In the genomic region with DNA sequence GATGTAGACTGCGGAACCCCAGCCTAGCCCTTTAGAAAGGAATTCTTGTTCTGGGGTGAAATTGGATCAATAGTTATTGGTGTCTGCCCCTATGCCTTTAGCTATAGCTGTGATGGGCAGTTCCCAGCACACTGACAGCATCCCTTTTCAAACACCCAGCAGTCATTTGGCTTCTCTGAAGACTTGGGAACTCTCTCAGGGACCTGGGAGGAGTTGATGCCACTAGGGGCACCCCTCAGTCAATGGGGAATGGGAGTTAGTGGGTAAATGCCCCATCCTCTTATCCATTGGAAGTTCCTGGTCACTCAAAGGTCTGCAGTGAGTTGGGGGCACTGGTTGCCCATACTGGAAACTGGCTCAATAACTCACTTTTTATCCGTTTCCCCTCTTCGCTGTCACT, we compare ENCODE assay signal across 26 cellular contexts. TPM values are rescaled to one million over a fixed set of nuclear protein-coding genes. Genes with fewer than 3 reads are reported as not detected.
A peak's percentile ranks its signal among the peaks of the same experiment; 100 is the strongest.
DNase-seq lines count a peak whose midpoint lies in the region; ATAC-seq, FAIRE-seq and TF ChIP-seq lines count a peak whose summit lies in the region.
"Had no signal": no experiment of that assay in that cellular context is flagged by ENCODE, and none has a peak within 500 bp of the region (broad histone marks: within the 10 kb centered on the region; RNA-seq: fewer than 3 reads in every experiment).

No MANE protein-coding gene starts in this region.

- dilution Hi-C loops in endothelial cell of umbilical vein (cut with MboI; ENCODE audit: extremely low pct_ligation_motif_present, low sequenced_read_pairs): no loop called here

- no peaks in the 10 kb centered on the region for H3K36me3 ChIP-seq in left ventricle myocardium inferior
- H3K36me3 ChIP-seq in HCT116 (ENCODE audit: control insufficient read depth in 1 of 2, insufficient read depth in 2 of 2, low read length in 2 of 2): no peaks in the 10 kb centered on the region
- H3K36me3 ChIP-seq in endothelial cell of umbilical vein (ENCODE audit: control insufficient read depth in 2 of 2, extremely low read depth in 1 of 2, insufficient read depth in 2 of 2, low read length in 2 of 2): no peaks in the 10 kb centered on the region
- H3K36me3 ChIP-seq in psoas muscle (ENCODE audit: insufficient read depth in 1 of 2, low read depth in 1 of 2): no peaks in the 10 kb centered on the region
- H3K36me3 ChIP-seq: BLaER1, SJCRH30 had no signal

- POLR2A ChIA-PET in HCT116 (lab: Charles Lee) (no interaction called here), endothelial cell of umbilical vein (lab: Charles Lee) (no interaction called here)

- no peaks in the 10 kb centered on the region for H3K9me3 Mint-ChIP-seq in type B pancreatic cell
- H3K9me3 Mint-ChIP-seq: CD4-positive, alpha-beta T cell had no signal

- 95 to 96% (median 96%) methylated on average over 3 of the region's 3 CpGs for WGBS in psoas muscle, 3 donors

- intact Hi-C loops in left ventricle myocardium inferior (cut with micrococcal nuclease): no loop called here
- intact Hi-C loops in left cardiac atrium (cut with DNase I): no loop called here
- intact Hi-C loops in HCT116 (cut with micrococcal nuclease): no loop called here
- intact Hi-C loops in endothelial cell of umbilical vein (cut with micrococcal nuclease): no loop called here
- intact Hi-C loops in psoas muscle (cut with DNase I): no loop called here

- H3K27ac Mint-ChIP-seq in type B pancreatic cell: no peak overlapping the region
- H3K27ac Mint-ChIP-seq: CD4-positive, alpha-beta T cell had no signal

- RAD21 ChIA-PET in HCT116 (lab: Charles Lee; ENCODE audit: low non-redundant PET in 1 of 2, low total read pairs in 2 of 2, uncharacterized antibody in 2 of 2, unreplicated experiment in 2 of 2): no interaction called here

- no peak overlapping the region for H3K4me3 Mint-ChIP-seq in type B pancreatic cell
- H3K4me3 Mint-ChIP-seq: CD4-positive, alpha-beta T cell had no signal

- no peaks in the 10 kb centered on the region for H3K27me3 ChIP-seq in left ventricle myocardium inferior (ENCODE audit: low read depth)
- no peaks in the 10 kb centered on the region for H3K27me3 ChIP-seq in HCT116 (ENCODE audit: insufficient read depth, low read length)
- H3K27me3 ChIP-seq in endothelial cell of umbilical vein (ENCODE audit: control insufficient read depth in 2 of 2, insufficient read depth in 2 of 2, low read length in 2 of 2): peaks cover 0 to 3% of the 10 kb centered on the region in 2 experiments
- H3K27me3 ChIP-seq in psoas muscle (ENCODE audit: insufficient read depth in 3 of 3, low read length in 2 of 3): peaks cover 0 to 24% (median 2%) of the 10 kb centered on the region in 3 donors
- H3K27me3 ChIP-seq: BLaER1, SJCRH30 had no signal

- H3K4me2 ChIP-seq in HCT116 (ENCODE audit: low read length) (no peak overlapping the region), endothelial cell of umbilical vein (ENCODE audit: insufficient read depth, low read length) (no peak overlapping the region)
- H3K4me2 ChIP-seq: A549, BLaER1 had no signal

- peak overlapping the region; percentile 88 for H3K27ac ChIP-seq in left ventricle myocardium inferior (replicated peaks)
- H3K27ac ChIP-seq in HCT116 (ENCODE audit: low read depth, low read length): no peak overlapping the region
- H3K27ac ChIP-seq in endothelial cell of umbilical vein (ENCODE audit: insufficient read depth, low read depth, low read length): peak overlapping the region; percentile 10
- peak overlapping the region; percentile 57 for H3K27ac ChIP-seq in psoas muscle
- H3K27ac ChIP-seq: A549, BLaER1, SJCRH30 had no signal

- H3K9me1 ChIP-seq in endothelial cell of umbilical vein (replicated peaks; ENCODE audit: control insufficient read depth, extremely low read depth, insufficient read depth, low read length): no peaks in the 10 kb centered on the region

- TF ChIP-seq POLR2A in HCT116 (IDR thresholded peaks at IDR 0.05; ENCODE audit: borderline replicate concordance, extremely low read depth, insufficient read depth, insufficient read length) (no peak), endothelial cell of umbilical vein (IDR thresholded peaks at IDR 0.05; ENCODE audit: low read depth, low read length) (no peak)

- no peaks in the 10 kb centered on the region for H3K9me2 ChIP-seq in HCT116 (ENCODE audit: insufficient read depth)

- TF ChIP-seq CTCF in left ventricle myocardium inferior (IDR thresholded peaks at IDR 0.05; ENCODE audit: borderline replicate concordance) (no peak), HCT116 (IDR thresholded peaks at IDR 0.05 in 2 of 3, conservative IDR thresholded peaks at IDR 0.05 in 1 of 3; ENCODE audit: borderline replicate concordance in 1 of 3, insufficient read depth in 1 of 3, low read depth in 2 of 3, low read length in 2 of 3) (0 out of 6 replicates have a peak, but pooled peaks of 2 of the 3 experiments have one; percentile 17 to 21), endothelial cell of umbilical vein (IDR thresholded peaks at IDR 0.05; ENCODE audit: extremely low read depth in 1 of 2, insufficient read depth in 1 of 2, low read depth in 1 of 2, low read length in 2 of 2) (no peak), psoas muscle (IDR thresholded peaks at IDR 0.05) (no peak), type B pancreatic cell (conservative IDR thresholded peaks at IDR 0.05) (no peak)

- H3K4me1 ChIP-seq in left ventricle myocardium inferior (peaks cover 65% of the 10 kb centered on the region), HCT116 (ENCODE audit: control insufficient read depth in 1 of 2, insufficient read depth in 2 of 2, low read length in 2 of 2) (peaks cover 4 to 18% of the 10 kb centered on the region in 2 experiments; a peak in 3 of 4 replicates), endothelial cell of umbilical vein (ENCODE audit: control insufficient read depth, extremely low read depth, insufficient read depth, low read length) (peaks cover 58% of the 10 kb centered on the region), psoas muscle (no peaks in the 10 kb centered on the region)

- H3K36me3 Mint-ChIP-seq in type B pancreatic cell: no peaks in the 10 kb centered on the region

- no peak for TF ChIP-seq RAD21 in HCT116 (IDR thresholded peaks at IDR 0.05; ENCODE audit: low read depth)

- H2AFZ ChIP-seq in HCT116 (ENCODE audit: low read depth, low read length, poor library complexity, severe bottlenecking) (no peak overlapping the region), endothelial cell of umbilical vein (ENCODE audit: low read depth, low read length) (no peak overlapping the region)

- H3K4me3 ChIP-seq in left ventricle myocardium inferior (no peak overlapping the region), HCT116 (replicated peaks in 1 of 2; ENCODE audit: low read depth in 1 of 2, low read length in 2 of 2) (no peak overlapping the region), endothelial cell of umbilical vein (replicated peaks in 1 of 3; ENCODE audit: insufficient read depth in 1 of 3, low read depth in 1 of 3, low read length in 3 of 3) (no peak overlapping the region), psoas muscle (no peak overlapping the region)
- H3K4me3 ChIP-seq: A549, BLaER1, GM12878, SJCRH30 had no signal

- H3K9ac ChIP-seq in HCT116 (ENCODE audit: low read length): no peak overlapping the region
- H3K9ac ChIP-seq in endothelial cell of umbilical vein (replicated peaks; ENCODE audit: extremely low read depth, insufficient read depth, low read length): no peak overlapping the region
- H3K9ac ChIP-seq: BLaER1 had no signal

- H3K27me3 Mint-ChIP-seq in type B pancreatic cell: peaks cover 25% of the 10 kb centered on the region

- CTCF ChIA-PET in HCT116 (lab: Charles Lee): no interaction called here
- CTCF ChIA-PET in endothelial cell of umbilical vein (lab: Charles Lee): interaction anchor here (0.9 to 8.5 kb wide), 5 partner anchors 9 to 92 kb away, joined by 3 to 93 read pairs (median 9); no protein-coding TSS in a partner anchor

- no peaks in the 10 kb centered on the region for H3K79me2 ChIP-seq in HCT116 (ENCODE audit: insufficient read depth, low read length)
- no peaks in the 10 kb centered on the region for H3K79me2 ChIP-seq in endothelial cell of umbilical vein (ENCODE audit: control insufficient read depth, insufficient read depth, low read length)

- peaks cover 9% of the 10 kb centered on the region for H3K4me1 Mint-ChIP-seq in type B pancreatic cell (ENCODE audit: unreplicated experiment)

- ATAC-seq in left cardiac atrium (no peak), HCT116 (no peak), psoas muscle (no peak)
- ATAC-seq: A549, GM12878, Panc1 had no signal

- FAIRE-seq in endothelial cell of umbilical vein (lab: Jason Lieb, UNC): no peak
- FAIRE-seq: A549, GM12878 had no signal

- no TSS peak for BruUV-seq in HCT116 (replicated peaks; lab: Mats Ljungman, UMichigan)
- BruUV-seq in endothelial cell of umbilical vein (replicated peaks; lab: Mats Ljungman, UMichigan): no TSS peak

- H4K20me1 ChIP-seq in HCT116 (ENCODE audit: insufficient read depth): no peaks in the 10 kb centered on the region
- no peaks in the 10 kb centered on the region for H4K20me1 ChIP-seq in endothelial cell of umbilical vein (replicated peaks; ENCODE audit: control insufficient read depth, extremely low read depth, insufficient read depth, low read length)
- H4K20me1 ChIP-seq: BLaER1 had no signal

- DNase-seq in left ventricle myocardium inferior (no peak), left cardiac atrium (no peak), HCT116 (ENCODE audit: low read depth, low spot score) (no peak), endothelial cell of umbilical vein (ENCODE audit: low read depth, low spot score) (no peak), psoas muscle (no peak), type B pancreatic cell (ENCODE audit: extremely low spot score, unreplicated experiment) (no peak), SKM-1 (lab: John Stamatoyannopoulos, UW; ENCODE audit: unreplicated experiment) (no peak), HuH-7.5 (ENCODE audit: low spot score) (no peak)
- DNase-seq: CD4-positive, alpha-beta T cell; COR-L47; DND-41; HCEC 1CT; KG1; NCI-H1092; NCI-H1436; NCI-H1930; NCI-H2227 treated with DMSO at 0.1 percent for 48 hours; NCI-H510A; NCI-H774; NK-92 treated with Interleukin-12 subunit alpha and Interleukin-12 subunit beta, amount 100 ng/mL, for 24 hours; SJCRH30 had no signal

- no peaks in the 10 kb centered on the region for H3K9me3 ChIP-seq in left ventricle myocardium inferior (replicated peaks)
- H3K9me3 ChIP-seq in HCT116 (ENCODE audit: control insufficient read depth in 1 of 2, insufficient read depth in 1 of 2, low read depth in 1 of 2, low read length in 2 of 2): no peaks in the 10 kb centered on the region
- no peaks in the 10 kb centered on the region for H3K9me3 ChIP-seq in endothelial cell of umbilical vein (replicated peaks; ENCODE audit: control insufficient read depth, insufficient read depth, low read length)
- no peaks in the 10 kb centered on the region for H3K9me3 ChIP-seq in psoas muscle
- H3K9me3 ChIP-seq: A549, BLaER1 had no signal

RNA-seq across cellular contexts. Expression of a gene that starts 31.6 kb away (rescaled TPM):
- 122 TPM for total RNA-seq in left ventricle myocardium inferior
- total RNA-seq in left cardiac atrium: 100 to 1,000 TPM in 1 of 2 donors, 10 to 100 TPM in 1; 86.4 to 110 TPM
- 284 TPM for total RNA-seq in HCT116 (2021; ENCODE audit: unreplicated experiment)
- 172 and 182 TPM in 2 replicates for polyA plus RNA-seq in HCT116 (2012)
- 134 and 142 TPM in 2 replicates for total RNA-seq in endothelial cell of umbilical vein
- 57.0 and 68.4 TPM in 2 replicates for polyA plus RNA-seq in endothelial cell of umbilical vein
- polyA plus RNA-seq in endothelial cell of umbilical vein (2011; cell fraction: cytosol; rRNA removed): 69.2 and 73.8 TPM in 2 replicates
- 79.0 and 89.1 TPM in 2 replicates for polyA plus RNA-seq in endothelial cell of umbilical vein (2011; cell fraction: nucleus; rRNA removed)
- 129 and 136 TPM in 2 replicates for polyA plus RNA-seq in endothelial cell of umbilical vein (2012)
- 165 and 182 TPM in 2 replicates for polyA minus RNA-seq in endothelial cell of umbilical vein
- 39.4 TPM for polyA minus RNA-seq in endothelial cell of umbilical vein (2011; cell fraction: cytosol; rRNA and poly(A)+ RNA removed)
- polyA minus RNA-seq in endothelial cell of umbilical vein (2011; cell fraction: nucleus; rRNA and poly(A)+ RNA removed): 90.3 and 120 TPM in 2 replicates
- total RNA-seq in psoas muscle: 100 to 1,000 TPM; 118 to 180 (median 140) TPM
- polyA plus RNA-seq in psoas muscle: 100 to 1,000 TPM in 1 of 3 donors, 10 to 100 TPM in 2; 43.9 to 122 (median 87.9) TPM
- total RNA-seq in type B pancreatic cell (ENCODE audit: low replicate concordance): 138 and 151 TPM in 2 replicates

RNA-seq across cellular contexts. Expression of a gene that starts 34.9 kb away (rescaled TPM):
- total RNA-seq in left ventricle myocardium inferior (11.1 TPM), left cardiac atrium (10 to 100 TPM in 1 of 2 donors, 1 to 10 TPM in 1; 7.3 to 10.3 TPM), HCT116 (2021; ENCODE audit: unreplicated experiment) (not detected), endothelial cell of umbilical vein (1.3 TPM in 1 of 2 replicates, not detected in the other), psoas muscle (10 to 100 TPM in 1 of 4 donors, 1 to 10 TPM in 3; 5.1 to 10.6 (median 6.7) TPM), type B pancreatic cell (ENCODE audit: low replicate concordance) (0.94 TPM in 1 of 2 replicates, not detected in the other)
- not detected in 2 replicates for polyA plus RNA-seq in HCT116 (2012)
- polyA plus RNA-seq in endothelial cell of umbilical vein (0.07 and 0.13 TPM in 2 replicates), psoas muscle (1 to 10 TPM; 3.0 to 4.7 (median 3.2) TPM)
- 0.09 and 0.11 TPM in 2 replicates for polyA plus RNA-seq in endothelial cell of umbilical vein (2011; cell fraction: cytosol; rRNA removed)
- 0.11 TPM in 1 of 2 replicates, not detected in the other for polyA plus RNA-seq in endothelial cell of umbilical vein (2011; cell fraction: nucleus; rRNA removed)
- polyA plus RNA-seq in endothelial cell of umbilical vein (2012): 0.88 and 1.9 TPM in 2 replicates
- not detected in 2 replicates for polyA minus RNA-seq in endothelial cell of umbilical vein
- polyA minus RNA-seq in endothelial cell of umbilical vein (2011; cell fraction: cytosol; rRNA and poly(A)+ RNA removed): not detected
- not detected in 2 replicates for polyA minus RNA-seq in endothelial cell of umbilical vein (2011; cell fraction: nucleus; rRNA and poly(A)+ RNA removed)
- total RNA-seq: CD4-positive, alpha-beta T cell; GM12878; HT1080; SJCRH30 had no signal
- polyA plus RNA-seq: A549 had no signal

Comparison
In these comparisons a context has a peak if more than half of its experiments do, and no peak if none do; other contexts are left out.
1. CTCF ChIP-seq: peak in HCT116 (2 of 3); none in left ventricle myocardium inferior (single experiment), endothelial cell of umbilical vein (0 of 2), psoas muscle (single experiment) and type B pancreatic cell (single experiment).